Comparison of ENCODE assay signal across 26 cellular contexts in the genomic region with DNA sequence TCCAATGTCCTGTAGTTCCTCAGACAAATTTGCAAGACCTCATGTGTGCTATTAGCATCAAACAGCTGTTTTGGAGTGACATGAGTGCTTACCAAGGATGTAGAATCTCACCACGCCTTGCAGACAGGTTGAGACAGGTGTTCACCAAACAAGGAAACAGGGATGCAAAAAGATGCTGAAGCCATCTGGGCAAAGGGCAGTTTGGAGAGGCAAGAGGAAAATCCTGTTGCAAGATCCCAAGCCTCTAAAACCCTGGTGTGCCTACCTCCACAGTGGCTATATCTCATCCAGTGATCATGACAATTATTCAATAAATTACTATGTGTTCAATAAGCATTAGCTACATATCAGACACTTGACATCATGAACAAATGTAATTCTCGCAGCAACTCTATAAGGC.
"Had no signal": no experiment of that assay in that cellular context is flagged by ENCODE, and none has a peak within 500 bp of the region (broad histone marks: within the 10 kb centered on the region; RNA-seq: fewer than 3 reads in every experiment).

No MANE protein-coding gene starts in this region.

- H3K27me3 ChIP-seq: body of pancreas, cardiac muscle cell, foreskin keratinocyte, suprapubic skin, tibial nerve, uterus had no signal

- H3K9me3 ChIP-seq: body of pancreas, suprapubic skin, uterus had no signal

- H3K27ac ChIP-seq: body of pancreas, cardiac muscle cell, coronary artery, esophagus muscularis mucosa, foreskin keratinocyte, heart right ventricle, left ventricle myocardium inferior, spleen, suprapubic skin, tibial nerve, uterus had no signal

- DNase-seq: activated CD4-positive, alpha-beta T cell treated with anti-CD3 and anti-CD28 coated beads for 36 hours; activated CD4-positive, CD25-positive, alpha-beta regulatory T cell; activated CD8-positive, alpha-beta memory T cell treated with anti-CD3 and anti-CD28 coated beads, Interleukin-2, amount 10 ng/mL, durations not matched to agents 7 days and 5 days; activated CD8-positive, alpha-beta T cell treated with anti-CD3 and anti-CD28 coated beads, Interleukin-2, amount 10 ng/mL, durations not matched to agents 7 days and 5 days; activated naive CD4-positive, alpha-beta T cell; activated T-cell treated with anti-CD3 and anti-CD28 coated beads, Interleukin-2, amount 50 U/mL, for 48 hours; aorta; body of pancreas; cerebellar nuclear complex; heart right ventricle; left ventricle myocardium inferior; mesendoderm; posterior cingulate gyrus; right cardiac atrium; spleen; stimulated activated naive CD4-positive, alpha-beta T cell; uterus had no signal

- H3K4me3 ChIP-seq: body of pancreas, cardiac muscle cell, coronary artery, esophagus muscularis mucosa, heart right ventricle, left ventricle myocardium inferior, lung, spleen, suprapubic skin, tibial nerve, uterus had no signal

- ATAC-seq: activated CD4-positive, alpha-beta T cell treated with anti-CD3 and anti-CD28 coated beads for 36 hours; activated CD8-positive, alpha-beta memory T cell treated with anti-CD3 and anti-CD28 coated beads, Interleukin-2, amount 10 ng/mL, durations not matched to agents 7 days and 5 days; activated CD8-positive, alpha-beta T cell treated with anti-CD3 and anti-CD28 coated beads, Interleukin-2, amount 10 ng/mL, durations not matched to agents 7 days and 5 days; activated naive CD4-positive, alpha-beta T cell treated with anti-CD3 and anti-CD28 coated beads, Interleukin-2, amount 50 U/mL, for 72 hours; body of pancreas; foreskin keratinocyte; heart right ventricle; natural killer cell treated with Interleukin-12 subunit alpha and Interleukin-12 subunit beta and Interleukin-15 and Interleukin-18, amount 100 ng/mL, for 72 hours; right cardiac atrium had no signal

- H3K36me3 ChIP-seq: cardiac muscle cell, esophagus muscularis mucosa, heart right ventricle, left ventricle myocardium inferior, spleen, suprapubic skin, uterus had no signal

- H3K4me1 ChIP-seq: esophagus muscularis mucosa, foreskin keratinocyte, heart right ventricle, left ventricle myocardium inferior, spleen, suprapubic skin, tibial nerve, uterus had no signal
